28 cellular contexts compared by ENCODE assay signal in genomic region chr11:80970016-80970516, GRCh38.
A peak's percentile ranks its signal among the peaks of the same experiment; 100 is the strongest.
DNase-seq lines count a peak whose midpoint lies in the region; ATAC-seq and TF ChIP-seq lines count a peak whose summit lies in the region.
"Had no signal": no experiment of that assay in that cellular context is flagged by ENCODE, and none has a peak within 500 bp of the region (broad histone marks: within the 10 kb centered on the region; RNA-seq: fewer than 3 reads in every experiment).

No MANE protein-coding gene starts in this region.

- no peak overlapping the region for H2AK5ac ChIP-seq in neuronal stem cell (ENCODE audit: low read depth, low read length)

- H2AFZ ChIP-seq in neuronal stem cell (ENCODE audit: low read length): peak overlapping the region; percentile 84
- H2AFZ ChIP-seq: GM23338 had no signal

- no peaks in the 10 kb centered on the region for H3K36me3 ChIP-seq in left ventricle myocardium inferior
- H3K36me3 ChIP-seq in neuronal stem cell (replicated peaks in 1 of 2; ENCODE audit: control insufficient read depth in 2 of 2, insufficient read depth in 2 of 2, low read length in 2 of 2): no peaks in the 10 kb centered on the region
- H3K36me3 ChIP-seq: BLaER1, HAP-1 had no signal

- H3K27ac ChIP-seq in left ventricle myocardium inferior (replicated peaks) (no peak overlapping the region), neuronal stem cell (replicated peaks; ENCODE audit: low read length) (no peak overlapping the region)
- H3K27ac ChIP-seq: 22Rv1, BLaER1, RWPE1 had no signal

- H3K14ac ChIP-seq in neuronal stem cell (ENCODE audit: low read length): no peak overlapping the region

- no peaks in the 10 kb centered on the region for H3K27me3 Mint-ChIP-seq in stimulated activated memory B cell treated with anti-CD40 and anti-IgM and Interleukin-4, amounts not matched to agents 10 μg/mL and 1 μg/mL and 100 μg/mL, for 72 hours
- no peaks in the 10 kb centered on the region for H3K27me3 Mint-ChIP-seq in activated T-helper 17 cell treated with anti-CD3 and anti-CD28 coated beads, Interleukin-2, amount 50 U/mL, for 72 hours
- H3K27me3 Mint-ChIP-seq: CD4-positive, CD25-positive, alpha-beta regulatory T cell; IgD-negative memory B cell had no signal

- H3K27me3 ChIP-seq in left ventricle myocardium inferior (ENCODE audit: low read depth) (no peaks in the 10 kb centered on the region), neuronal stem cell (ENCODE audit: control insufficient read depth in 3 of 3, insufficient read depth in 3 of 3, low read depth in 1 of 3, low read length in 3 of 3) (no peaks in the 10 kb centered on the region)
- H3K27me3 ChIP-seq: BLaER1 had no signal

- H3K9ac ChIP-seq in neuronal stem cell (ENCODE audit: low read depth, low read length, poor library complexity): no peak overlapping the region
- H3K9ac ChIP-seq: BLaER1 had no signal

- H3K4me3 Mint-ChIP-seq in stimulated activated memory B cell treated with anti-CD40 and anti-IgM and Interleukin-4, amounts not matched to agents 10 μg/mL and 1 μg/mL and 100 μg/mL, for 72 hours: no peak overlapping the region
- H3K4me3 Mint-ChIP-seq in activated T-helper 17 cell treated with anti-CD3 and anti-CD28 coated beads, Interleukin-2, amount 50 U/mL, for 72 hours: no peak overlapping the region
- H3K4me3 Mint-ChIP-seq: CD4-positive, CD25-positive, alpha-beta regulatory T cell; GM23338; HFFc6; IgD-negative memory B cell had no signal

- H2BK15ac ChIP-seq in neuronal stem cell (ENCODE audit: low read length): no peak overlapping the region

- DNase-seq in Right ventricle myocardium inferior (ENCODE audit: missing footprints): no peak
- DNase-seq in left ventricle myocardium inferior: no peak
- peak; percentile 7 to 16 for DNase-seq in cardiac fibroblast (ENCODE audit: low read depth in 2 of 2)
- peak; percentile 7 for DNase-seq in fibroblast of villous mesenchyme (ENCODE audit: low read depth)
- no peak for DNase-seq in neuronal stem cell (ENCODE audit: low spot score)
- DNase-seq in KG1 (lab: John Stamatoyannopoulos, UW): no peak
- DNase-seq: ACHN; CD4-positive, CD25-positive, alpha-beta regulatory T cell; DMS153; HFFc6; NCI-H1092; NCI-H1417 treated with DMSO at 0.1 percent for 48 hours; NCI-H1694 treated with DMSO at 0.1 percent for 48 hours; NCI-H2081; NCI-H226; NCI-H510A; NCI-H69; SIG-M5 had no signal

- H3K4me1 ChIP-seq in left ventricle myocardium inferior: no peaks in the 10 kb centered on the region
- H3K4me1 ChIP-seq in neuronal stem cell (ENCODE audit: control insufficient read depth in 2 of 2, insufficient read depth in 1 of 2, low read depth in 1 of 2, low read length in 2 of 2): peaks cover 0 to 5% of the 10 kb centered on the region in 2 donors
- H3K4me1 ChIP-seq: BLaER1, HAP-1 had no signal

- TF ChIP-seq CTCF in left ventricle myocardium inferior (IDR thresholded peaks at IDR 0.05; ENCODE audit: borderline replicate concordance) (no peak), cardiac fibroblast (IDR thresholded peaks at IDR 0.05; ENCODE audit: low read depth, low read length) (no peak), fibroblast of villous mesenchyme (IDR thresholded peaks at IDR 0.05; ENCODE audit: insufficient read depth, low read depth, low read length) (no peak)

- no peak overlapping the region for H3K4me3 ChIP-seq in left ventricle myocardium inferior
- H3K4me3 ChIP-seq in cardiac fibroblast (replicated peaks in 1 of 2; ENCODE audit: low read depth in 2 of 2, low read length in 2 of 2): no peak overlapping the region
- H3K4me3 ChIP-seq in fibroblast of villous mesenchyme (ENCODE audit: low read depth, low read length): no peak overlapping the region
- no peak overlapping the region for H3K4me3 ChIP-seq in neuronal stem cell (ENCODE audit: low read length in 2 of 2)
- H3K4me3 ChIP-seq: BLaER1, GM23338, HAP-1 had no signal

- peak; percentile 90 for ATAC-seq in Right ventricle myocardium inferior
- no peak for ATAC-seq in stimulated activated memory B cell treated with anti-CD40 and anti-IgM and Interleukin-4, amounts not matched to agents 10 μg/mL and 1 μg/mL and 100 μg/mL, for 72 hours
- no peak for ATAC-seq in activated T-helper 17 cell treated with anti-CD3 and anti-CD28 coated beads, Interleukin-2, amount 50 U/mL, for 72 hours (replicated peaks)
- ATAC-seq: GM23338, Panc1, SK-N-SH treated with all-trans-retinoic acid at 6 μM for 48 hours had no signal

- no peak overlapping the region for H3K4ac ChIP-seq in neuronal stem cell (ENCODE audit: low read length)

- no peaks in the 10 kb centered on the region for H3K36me3 Mint-ChIP-seq in stimulated activated memory B cell treated with anti-CD40 and anti-IgM and Interleukin-4, amounts not matched to agents 10 μg/mL and 1 μg/mL and 100 μg/mL, for 72 hours
- no peaks in the 10 kb centered on the region for H3K36me3 Mint-ChIP-seq in activated T-helper 17 cell treated with anti-CD3 and anti-CD28 coated beads, Interleukin-2, amount 50 U/mL, for 72 hours (ENCODE audit: low read depth)
- H3K36me3 Mint-ChIP-seq: CD4-positive, CD25-positive, alpha-beta regulatory T cell; IgD-negative memory B cell had no signal

- no peaks in the 10 kb centered on the region for H3K4me1 Mint-ChIP-seq in stimulated activated memory B cell treated with anti-CD40 and anti-IgM and Interleukin-4, amounts not matched to agents 10 μg/mL and 1 μg/mL and 100 μg/mL, for 72 hours
- no peaks in the 10 kb centered on the region for H3K4me1 Mint-ChIP-seq in activated T-helper 17 cell treated with anti-CD3 and anti-CD28 coated beads, Interleukin-2, amount 50 U/mL, for 72 hours
- H3K4me1 Mint-ChIP-seq: CD4-positive, CD25-positive, alpha-beta regulatory T cell; GM23338; IgD-negative memory B cell had no signal

- intact Hi-C loops in Right ventricle myocardium inferior (cut with DNase I): no loop called here
- intact Hi-C loops in left ventricle myocardium inferior (cut with micrococcal nuclease): no loop called here

- H3K27ac Mint-ChIP-seq in stimulated activated memory B cell treated with anti-CD40 and anti-IgM and Interleukin-4, amounts not matched to agents 10 μg/mL and 1 μg/mL and 100 μg/mL, for 72 hours: no peak overlapping the region
- no peak overlapping the region for H3K27ac Mint-ChIP-seq in activated T-helper 17 cell treated with anti-CD3 and anti-CD28 coated beads, Interleukin-2, amount 50 U/mL, for 72 hours
- H3K27ac Mint-ChIP-seq: CD4-positive, CD25-positive, alpha-beta regulatory T cell; GM23338; HFFc6 had no signal

- H2BK5ac ChIP-seq in neuronal stem cell (ENCODE audit: low read length): no peak overlapping the region

- no peaks in the 10 kb centered on the region for H3K9me3 Mint-ChIP-seq in stimulated activated memory B cell treated with anti-CD40 and anti-IgM and Interleukin-4, amounts not matched to agents 10 μg/mL and 1 μg/mL and 100 μg/mL, for 72 hours
- peaks cover 13% of the 10 kb centered on the region for H3K9me3 Mint-ChIP-seq in activated T-helper 17 cell treated with anti-CD3 and anti-CD28 coated beads, Interleukin-2, amount 50 U/mL, for 72 hours
- H3K9me3 Mint-ChIP-seq: GM23338 had no signal

- no peak overlapping the region for H3K4me2 ChIP-seq in neuronal stem cell (ENCODE audit: insufficient read depth, low read length, poor library complexity, severe bottlenecking)
- H3K4me2 ChIP-seq: BLaER1, GM23338 had no signal

- H4K91ac ChIP-seq in neuronal stem cell (ENCODE audit: low read depth, low read length, poor library complexity): no peak overlapping the region

- no peak overlapping the region for H4K8ac ChIP-seq in neuronal stem cell (ENCODE audit: low read depth, low read length)

- no peak overlapping the region for H3K18ac ChIP-seq in neuronal stem cell (ENCODE audit: low read length)

- no peak overlapping the region for H2BK120ac ChIP-seq in neuronal stem cell (ENCODE audit: low read depth, low read length)

- H3K23ac ChIP-seq in neuronal stem cell (ENCODE audit: low read depth, low read length, poor library complexity): no peak overlapping the region

- H3K9me3 ChIP-seq in left ventricle myocardium inferior (replicated peaks) (no peaks in the 10 kb centered on the region), neuronal stem cell (replicated peaks in 1 of 2; ENCODE audit: control insufficient read depth in 2 of 2, insufficient read depth in 1 of 2, low read depth in 1 of 2, low read length in 2 of 2) (no peaks in the 10 kb centered on the region)
- H3K9me3 ChIP-seq: BLaER1, HAP-1 had no signal

- H3K79me1 ChIP-seq in neuronal stem cell (ENCODE audit: low read depth, low read length): no peaks in the 10 kb centered on the region

- no peak overlapping the region for H2BK12ac ChIP-seq in neuronal stem cell (ENCODE audit: low read length)

Comparison
In these comparisons a context has a peak if more than half of its experiments do, and no peak if none do; other contexts are left out.
1. DNase-seq: peak in cardiac fibroblast (2 of 2) and fibroblast of villous mesenchyme (single experiment); none in Right ventricle myocardium inferior (single experiment), left ventricle myocardium inferior (single experiment), neuronal stem cell (single experiment) and KG1 (single experiment).